ENCODE assay signal across 16 cellular contexts in the genomic region with DNA sequence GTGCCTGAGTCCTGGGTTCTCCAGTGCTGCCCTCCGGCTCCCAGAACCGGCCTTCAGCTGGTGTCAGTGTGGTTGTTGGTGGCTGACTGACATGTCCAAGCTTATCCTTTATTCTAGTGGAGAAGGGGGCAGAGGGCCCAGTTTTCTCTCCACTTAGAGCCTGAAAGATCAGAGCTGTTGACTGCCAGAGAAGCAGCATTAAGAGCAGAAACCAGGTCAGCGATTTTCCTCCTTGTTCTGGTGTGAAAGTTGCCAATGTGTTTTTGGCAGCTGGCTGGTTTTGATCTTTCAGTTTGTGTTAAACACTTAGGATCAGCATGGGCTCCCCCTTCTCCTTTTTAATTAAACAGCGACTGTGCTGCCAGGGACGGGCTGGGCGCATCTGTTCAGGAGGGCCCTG.
DNase-seq lines count a peak whose midpoint lies in the region; ATAC-seq and TF ChIP-seq lines count a peak whose summit lies in the region.
"Had no signal": no experiment of that assay in that cellular context is flagged by ENCODE, and none has a peak within 500 bp of the region (broad histone marks: within the 10 kb centered on the region; RNA-seq: fewer than 3 reads in every experiment).

No MANE protein-coding gene starts in this region.

- H3K18ac ChIP-seq in mesendoderm (ENCODE audit: low read length): no peak overlapping the region

- H4K5ac ChIP-seq in mesendoderm (ENCODE audit: low read length): no peak overlapping the region

- peak overlapping the region; percentile 72 for H3K27ac ChIP-seq in RWPE1
- peak overlapping the region; percentile 32 to 74 for H3K27ac ChIP-seq in esophagus (ENCODE audit: low read depth in 2 of 2, low read length in 1 of 2)
- no peak overlapping the region for H3K27ac ChIP-seq in mesendoderm (ENCODE audit: low read depth, low read length)

- no peak overlapping the region for H3K4me3 Mint-ChIP-seq in progenitor cell of endocrine pancreas (ENCODE audit: low read depth)
- H3K4me3 Mint-ChIP-seq in activated naive CD8-positive, alpha-beta T cell treated with anti-CD3 and anti-CD28 coated beads, Interleukin-2, amount 50 U/mL, for 24 hours: no peak overlapping the region
- H3K4me3 Mint-ChIP-seq: activated CD8-positive, alpha-beta memory T cell treated with anti-CD3 and anti-CD28 coated beads, Interleukin-2, amount 10 ng/mL, durations not matched to agents 7 days and 5 days; activated naive CD4-positive, alpha-beta T cell treated with anti-CD3 and anti-CD28 coated beads, Interleukin-2, amount 10 ng/mL, durations not matched to agents 7 days and 5 days; T-helper 1 cell treated with Interleukin-12 subunit alpha and Interleukin-12 subunit beta and Interleukin-4 antibody, amounts not matched to agents 30 μg/mL and 1 μg/mL, for 36 hours had no signal

- no peak overlapping the region for H2BK120ac ChIP-seq in mesendoderm (ENCODE audit: low read depth, low read length)

- H3K4me3 ChIP-seq in esophagus (ENCODE audit: low read depth in 1 of 2, low read length in 2 of 2) (no peak overlapping the region), mesendoderm (ENCODE audit: low read length) (no peak overlapping the region), H7 (ENCODE audit: insufficient read depth, low read depth, low read length) (no peak overlapping the region)
- H3K4me3 ChIP-seq: GM12878, tibial nerve had no signal

- H3K27ac Mint-ChIP-seq in progenitor cell of endocrine pancreas: peak overlapping the region; percentile 63
- no peak overlapping the region for H3K27ac Mint-ChIP-seq in activated naive CD8-positive, alpha-beta T cell treated with anti-CD3 and anti-CD28 coated beads, Interleukin-2, amount 50 U/mL, for 24 hours
- H3K27ac Mint-ChIP-seq: activated CD8-positive, alpha-beta memory T cell treated with anti-CD3 and anti-CD28 coated beads, Interleukin-2, amount 10 ng/mL, durations not matched to agents 7 days and 5 days; activated naive CD4-positive, alpha-beta T cell treated with anti-CD3 and anti-CD28 coated beads, Interleukin-2, amount 10 ng/mL, durations not matched to agents 7 days and 5 days; T-helper 1 cell treated with Interleukin-12 subunit alpha and Interleukin-12 subunit beta and Interleukin-4 antibody, amounts not matched to agents 30 μg/mL and 1 μg/mL, for 36 hours had no signal

- no peak overlapping the region for H3K56ac ChIP-seq in mesendoderm (ENCODE audit: low read length)

- H3K4ac ChIP-seq in mesendoderm (ENCODE audit: low read depth, low read length): no peak overlapping the region

- H3K79me1 ChIP-seq in mesendoderm (ENCODE audit: low read length): no peaks in the 10 kb centered on the region

- no peaks in the 10 kb centered on the region for H3K36me3 Mint-ChIP-seq in progenitor cell of endocrine pancreas (ENCODE audit: insufficient read depth)
- H3K36me3 Mint-ChIP-seq in activated naive CD8-positive, alpha-beta T cell treated with anti-CD3 and anti-CD28 coated beads, Interleukin-2, amount 50 U/mL, for 24 hours (ENCODE audit: low read depth): no peaks in the 10 kb centered on the region
- H3K36me3 Mint-ChIP-seq: activated CD8-positive, alpha-beta memory T cell treated with anti-CD3 and anti-CD28 coated beads, Interleukin-2, amount 10 ng/mL, durations not matched to agents 7 days and 5 days; activated naive CD4-positive, alpha-beta T cell treated with anti-CD3 and anti-CD28 coated beads, Interleukin-2, amount 10 ng/mL, durations not matched to agents 7 days and 5 days had no signal

- TF ChIP-seq CTCF in RWPE1 (conservative IDR thresholded peaks at IDR 0.05; ENCODE audit: low read depth): no peak
- no peak for TF ChIP-seq CTCF in progenitor cell of endocrine pancreas (IDR thresholded peaks at IDR 0.05; ENCODE audit: unreplicated experiment)

- POLR2A ChIA-PET in RWPE1 (lab: Yijun Ruan, JAX; ENCODE audit: low non-redundant PET): no interaction called here

- CTCF ChIA-PET in RWPE1 (lab: Yijun Ruan, JAX): interaction anchor here (0.7 to 0.9 kb wide), 2 partner anchors 147 to 164 kb away, joined by 3 to 5 read pairs; no protein-coding TSS in a partner anchor

- H3K4me2 ChIP-seq in mesendoderm (ENCODE audit: low read length): no peak overlapping the region

- no peak overlapping the region for H3K23ac ChIP-seq in mesendoderm (ENCODE audit: low read length)

- H2AK5ac ChIP-seq in mesendoderm (ENCODE audit: low read length): no peak overlapping the region

- WGBS in esophagus, 2 donors: 45 to 69% methylated on average over 6 of the region's 6 CpGs
- no CpG with 5 or more reads among the region's 6 CpGs for WGBS in mesendoderm (ENCODE audit: extremely low coverage, insufficient coverage, low lambda C conversion rate)

- peak; percentile 62 for DNase-seq in Ammon's horn (ENCODE audit: low spot score)
- DNase-seq in RWPE1 (ENCODE audit: low spot score): no peak
- no peak for DNase-seq in progenitor cell of endocrine pancreas (ENCODE audit: low spot score, unreplicated experiment)
- no peak for DNase-seq in mesendoderm
- DNase-seq in activated naive CD8-positive, alpha-beta T cell treated with anti-CD3 and anti-CD28 coated beads, Interleukin-2, amount 50 U/mL, for 24 hours: no peak
- DNase-seq in T-helper 2 cell: no peak
- no peak for DNase-seq in H7
- DNase-seq: ACHN; activated CD4-positive, CD25-positive, alpha-beta regulatory T cell treated with anti-CD3 and anti-CD28 coated beads, Interleukin-2, amount 50 U/mL, for 72 hours; activated CD8-positive, alpha-beta memory T cell treated with anti-CD3 and anti-CD28 coated beads, Interleukin-2, amount 10 ng/mL, durations not matched to agents 7 days and 5 days; activated naive CD4-positive, alpha-beta T cell treated with anti-CD3 and anti-CD28 coated beads, Interleukin-2, amount 10 ng/mL, durations not matched to agents 7 days and 5 days; NCI-H1436 had no signal

- peaks cover 17% of the 10 kb centered on the region for H3K4me1 Mint-ChIP-seq in progenitor cell of endocrine pancreas (ENCODE audit: low read depth)
- H3K4me1 Mint-ChIP-seq in activated naive CD8-positive, alpha-beta T cell treated with anti-CD3 and anti-CD28 coated beads, Interleukin-2, amount 50 U/mL, for 24 hours: no peaks in the 10 kb centered on the region
- H3K4me1 Mint-ChIP-seq: activated CD8-positive, alpha-beta memory T cell treated with anti-CD3 and anti-CD28 coated beads, Interleukin-2, amount 10 ng/mL, durations not matched to agents 7 days and 5 days had no signal

- H3K4me1 ChIP-seq in esophagus (ENCODE audit: control insufficient read depth in 2 of 2, insufficient read depth in 2 of 2, low read length in 1 of 2) (peaks cover 3 to 19% of the 10 kb centered on the region in 2 donors), mesendoderm (ENCODE audit: control insufficient read depth, low read depth, low read length) (peaks cover 2% of the 10 kb centered on the region)

- H3K9me3 ChIP-seq in esophagus (ENCODE audit: control insufficient read depth in 2 of 2, insufficient read depth in 1 of 2, low read depth in 1 of 2, low read length in 1 of 2): no peaks in the 10 kb centered on the region
- H3K9me3 ChIP-seq: tibial nerve had no signal

- no peak overlapping the region for H2BK5ac ChIP-seq in mesendoderm (ENCODE audit: low read length)

- H2BK15ac ChIP-seq in mesendoderm (replicated peaks; ENCODE audit: low read depth): no peak overlapping the region

- H3K36me3 ChIP-seq in esophagus (ENCODE audit: control insufficient read depth in 2 of 2, insufficient read depth in 2 of 2, low read length in 1 of 2) (no peaks in the 10 kb centered on the region), mesendoderm (ENCODE audit: control insufficient read depth, insufficient read depth, low read length) (no peaks in the 10 kb centered on the region), H7 (replicated peaks; ENCODE audit: control insufficient read depth, insufficient read depth, low read length) (no peaks in the 10 kb centered on the region)
- H3K36me3 ChIP-seq: tibial nerve had no signal

- H3K9me3 Mint-ChIP-seq in progenitor cell of endocrine pancreas (ENCODE audit: low read depth): no peaks in the 10 kb centered on the region
- no peaks in the 10 kb centered on the region for H3K9me3 Mint-ChIP-seq in activated naive CD8-positive, alpha-beta T cell treated with anti-CD3 and anti-CD28 coated beads, Interleukin-2, amount 50 U/mL, for 24 hours
- H3K9me3 Mint-ChIP-seq: activated naive CD4-positive, alpha-beta T cell treated with anti-CD3 and anti-CD28 coated beads, Interleukin-2, amount 10 ng/mL, durations not matched to agents 7 days and 5 days; T-helper 1 cell treated with Interleukin-12 subunit alpha and Interleukin-12 subunit beta and Interleukin-4 antibody, amounts not matched to agents 30 μg/mL and 1 μg/mL, for 36 hours had no signal

- no peaks in the 10 kb centered on the region for H3K27me3 Mint-ChIP-seq in progenitor cell of endocrine pancreas
- peaks cover 2% of the 10 kb centered on the region for H3K27me3 Mint-ChIP-seq in activated naive CD8-positive, alpha-beta T cell treated with anti-CD3 and anti-CD28 coated beads, Interleukin-2, amount 50 U/mL, for 24 hours
- H3K27me3 Mint-ChIP-seq: activated CD8-positive, alpha-beta memory T cell treated with anti-CD3 and anti-CD28 coated beads, Interleukin-2, amount 10 ng/mL, durations not matched to agents 7 days and 5 days had no signal

- H3K79me2 ChIP-seq in mesendoderm (ENCODE audit: control insufficient read depth, insufficient read depth, low read length): no peaks in the 10 kb centered on the region

- ATAC-seq in activated naive CD8-positive, alpha-beta T cell treated with anti-CD3 and anti-CD28 coated beads, Interleukin-2, amount 50 U/mL, for 24 hours: no peak
- ATAC-seq: activated CD8-positive, alpha-beta memory T cell treated with anti-CD3 and anti-CD28 coated beads, Interleukin-2, amount 10 ng/mL, durations not matched to agents 7 days and 5 days; GM12878 had no signal

- H4K8ac ChIP-seq in mesendoderm (ENCODE audit: low read depth, low read length): no peak overlapping the region

- H3K27me3 ChIP-seq in esophagus (ENCODE audit: control insufficient read depth in 1 of 2, insufficient read depth in 2 of 2, low read length in 2 of 2) (no peaks in the 10 kb centered on the region), mesendoderm (ENCODE audit: insufficient read depth, low read length, poor library complexity) (no peaks in the 10 kb centered on the region), H7 (ENCODE audit: control insufficient read depth, insufficient read depth, low read length) (no peaks in the 10 kb centered on the region)
- H3K27me3 ChIP-seq: tibial nerve had no signal

- no peak overlapping the region for H3K9ac ChIP-seq in mesendoderm (ENCODE audit: low read length)
